Comparison of ENCODE assay signal across 8 cellular contexts in the genomic region with DNA sequence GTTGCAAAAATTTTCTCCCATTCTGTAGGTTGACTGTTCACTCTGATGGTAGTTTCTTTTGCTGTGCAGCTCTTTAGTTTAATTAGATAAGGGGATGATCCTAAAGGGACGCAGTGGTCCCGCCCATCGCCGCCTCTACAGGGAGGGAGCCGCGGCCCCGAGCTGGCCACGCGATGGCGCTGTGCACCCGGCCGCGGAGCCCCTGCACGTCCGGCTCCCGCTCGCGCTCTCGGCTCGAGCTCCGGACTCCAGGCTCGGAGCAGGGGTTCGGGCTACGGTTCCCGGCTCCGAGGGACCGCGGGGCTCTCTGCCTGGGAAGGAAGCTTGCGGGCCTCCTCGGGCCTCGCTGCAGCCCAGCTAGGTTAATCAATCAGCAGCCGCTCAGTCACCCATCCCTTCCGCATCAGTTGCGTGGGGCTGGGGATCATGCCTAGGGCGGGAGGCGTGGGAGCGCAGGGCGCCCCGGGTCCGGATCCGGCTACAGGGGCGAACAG.
DNase-seq lines count a peak whose midpoint lies in the region; ATAC-seq, FAIRE-seq and TF ChIP-seq lines count a peak whose summit lies in the region.

No MANE protein-coding gene starts in this region.

- H3K9me3 ChIP-seq in ascending aorta: peaks cover 0 to 8% of the 10 kb centered on the region in 2 donors

- ATAC-seq in HG02981 (IDR thresholded peaks at IDR 0.05; ENCODE audit: unreplicated experiment) (peak; percentile 94), T-cell (replicated peaks in 1 of 4) (peak; percentile 82 to 91 (median 88)), sciatic nerve (peak; percentile 97)

- peaks cover 5 to 10% (median 8%) of the 10 kb centered on the region in 3 donors for H3K4me1 Mint-ChIP-seq in T-cell

- POLR2A ChIA-PET in T-cell (lab: Charles Lee): no interaction called here

- peak; percentile 70 to 95 (median 86) for TF ChIP-seq CTCF in ascending aorta (IDR thresholded peaks at IDR 0.05)

- H3K36me3 Mint-ChIP-seq in T-cell: no peaks in the 10 kb centered on the region

- FAIRE-seq in GM18507 (lab: Jason Lieb, UNC): peak; percentile 24

- H3K4me3 ChIP-seq in ascending aorta: peak overlapping the region; percentile 45 to 67

- CTCF ChIA-PET in T-cell (lab: Charles Lee): interaction anchor here (0.6 to 1.2 kb wide), 3 partner anchors 13 to 1114 kb away, joined by 3 to 7 read pairs (median 3); no protein-coding TSS in a partner anchor

- H3K4me3 Mint-ChIP-seq in T-cell: peak overlapping the region; percentile 24 to 69 (median 46)

- intact Hi-C loops in ascending aorta (cut with DNase I): loop anchor here (1.0 kb wide), 1 partner anchor 659 kb away; no protein-coding TSS in a partner anchor
- intact Hi-C loops in sciatic nerve (cut with DNase I): no loop called here

- H3K9me3 Mint-ChIP-seq in T-cell: peaks cover 0 to 6% (median 3%) of the 10 kb centered on the region in 3 donors

- no peak overlapping the region for H3K27ac ChIP-seq in ascending aorta

- H3K36me3 ChIP-seq in ascending aorta: no peaks in the 10 kb centered on the region

- no peaks in the 10 kb centered on the region for H3K27me3 ChIP-seq in ascending aorta

- peak; percentile 57 for DNase-seq in GM18507 (ENCODE audit: extremely low spot score, insufficient read length, low read depth)
- DNase-seq in T-cell: peak in 32 of 34 experiments; percentile 6 to 54 (median 36)
- peak in 1 of 2 donors; percentile 72 for DNase-seq in ascending aorta (ENCODE audit: low spot score in 2 of 2)
- DNase-seq in hypothalamus (lab: John Stamatoyannopoulos, UW): peak in 45 of 51 donors; percentile 19 to 84 (median 55)
- peak; percentile 84 for DNase-seq in sciatic nerve (ENCODE audit: low spot score)
- DNase-seq in COR-L47 (lab: John Stamatoyannopoulos, UW): no peak
- no peak for DNase-seq in HCEC 1CT

- H3K27me3 Mint-ChIP-seq in T-cell: peaks cover 41 to 45% of the 10 kb centered on the region in 2 donors

- no peak overlapping the region for H3K27ac Mint-ChIP-seq in T-cell

- H3K4me1 ChIP-seq in ascending aorta: peaks cover 7 to 10% of the 10 kb centered on the region in 2 donors

Comparison
In these comparisons a context has a peak if more than half of its experiments do, and no peak if none do; other contexts are left out.
1. DNase-seq: peak in GM18507 (single experiment), T-cell (32 of 34), hypothalamus (45 of 51) and sciatic nerve (single experiment); none in COR-L47 (single experiment) and HCEC 1CT (single experiment).
2. Peak in every context shown above with its lines, with median percentiles within 50 percentile points of each other: ATAC-seq.